23 cellular contexts compared by ENCODE assay signal in the genomic region with DNA sequence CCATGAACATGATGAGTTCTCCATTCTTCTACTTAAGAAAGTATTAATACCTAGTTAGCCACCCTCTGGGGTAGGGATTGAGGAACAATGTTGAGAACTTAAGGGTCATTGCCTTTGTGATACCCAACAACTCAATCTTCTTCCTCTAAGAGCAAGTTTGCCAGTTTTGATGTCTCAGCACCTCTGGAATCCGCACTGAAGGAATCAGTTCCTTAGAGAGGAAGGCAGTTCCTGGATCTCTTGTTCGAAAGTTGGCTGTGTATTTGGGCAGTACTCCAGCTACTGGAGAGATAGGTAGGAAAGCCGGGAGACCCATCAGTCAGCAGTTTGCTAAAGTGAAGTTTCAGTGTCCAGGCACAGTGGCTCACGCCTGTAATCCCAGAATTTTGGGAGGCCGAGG. TPM values are rescaled to one million over a fixed set of nuclear protein-coding genes. Genes with fewer than 3 reads are reported as not detected.
DNase-seq lines count a peak whose midpoint lies in the region; ATAC-seq and TF ChIP-seq lines count a peak whose summit lies in the region.
"Had no signal": no experiment of that assay in that cellular context is flagged by ENCODE, and none has a peak within 500 bp of the region (broad histone marks: within the 10 kb centered on the region; RNA-seq: fewer than 3 reads in every experiment).

No MANE protein-coding gene starts in this region.

- TF ChIP-seq CTCF in LNCaP clone FGC (IDR thresholded peaks at IDR 0.05; ENCODE audit: control insufficient read depth, extremely low read depth, insufficient read depth) = no peak
- TF ChIP-seq CTCF in fibroblast of pulmonary artery (IDR thresholded peaks at IDR 0.05; ENCODE audit: low read length, missing control alignments) = no peak

- ATAC-seq in GM21737 (IDR thresholded peaks at IDR 0.05; ENCODE audit: unreplicated experiment) = no peak
- no peak for ATAC-seq in HG03354 (IDR thresholded peaks at IDR 0.05; ENCODE audit: poor library complexity, severe bottlenecking, unreplicated experiment)
- ATAC-seq: A549; CD8-positive, alpha-beta T cell had no signal

- H3K4me3 ChIP-seq in LNCaP clone FGC (ENCODE audit: low read depth, low read length) = no peak overlapping the region
- no peak overlapping the region for H3K4me3 ChIP-seq in fibroblast of pulmonary artery (replicated peaks; ENCODE audit: low read depth, low read length)
- H3K4me3 ChIP-seq: A549, Peyer's patch, SK-N-MC had no signal

- DNase-seq in CD1c-positive myeloid dendritic cell (ENCODE audit: extremely low spot score) = peak; percentile 80
- DNase-seq in LNCaP clone FGC (ENCODE audit: low read depth) = peak; percentile 82
- peak; percentile 15 for DNase-seq in fibroblast of pulmonary artery (ENCODE audit: low read depth)
- peak; percentile 34 for DNase-seq in mucosa of gallbladder (ENCODE audit: low spot score)
- DNase-seq in stimulated activated CD4-positive, alpha-beta T cell treated with anti-CD3 and anti-CD28 coated beads, Interleukin-15, amount 100 ng/mL, for 24 hours = no peak
- DNase-seq: Caco-2; CD8-positive, alpha-beta T cell; KG1; NCI-H1092; NCI-H1436; NCI-H187; NCI-H2081 treated with DMSO at 0.1 percent for 48 hours; NCI-H2171; NCI-H226; NCI-H510A; NCI-H69; OCI-M1; Peyer's patch; SIG-M5 had no signal

RNA-seq across cellular contexts. Expression of a gene that starts 35.6 kb away (rescaled TPM):
- total RNA-seq in mucosa of gallbladder = 45.8 TPM

RNA-seq across cellular contexts. Expression of a gene that starts 38.5 kb away (rescaled TPM):
- total RNA-seq in mucosa of gallbladder = 1.9 TPM
- total RNA-seq: Caco-2 had no signal
